8 cellular contexts compared by ENCODE assay signal in the genomic region with DNA sequence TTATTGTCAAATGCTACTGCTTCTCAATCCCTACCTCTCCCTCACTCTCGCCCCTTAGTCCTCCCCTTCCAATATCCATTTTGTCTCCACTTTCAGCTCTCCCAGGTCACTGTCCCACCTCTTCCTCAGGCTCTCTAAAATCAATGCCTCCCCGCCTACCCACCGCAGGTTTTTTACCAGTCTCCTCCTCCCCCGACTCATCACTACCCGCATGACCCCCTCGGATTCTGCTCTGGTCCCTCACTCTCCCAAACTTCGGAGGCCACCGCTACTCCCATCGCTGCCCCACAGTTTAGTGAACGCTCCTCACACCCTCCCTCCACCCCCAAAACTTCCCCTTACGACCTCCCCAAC. TPM values are rescaled to one million over a fixed set of nuclear protein-coding genes. Genes with fewer than 3 reads are reported as not detected.
DNase-seq lines count a peak whose midpoint lies in the region; ATAC-seq and TF ChIP-seq lines count a peak whose summit lies in the region.

No MANE protein-coding gene starts in this region.

- no peak for TF ChIP-seq CTCF in DOHH2 (IDR thresholded peaks at IDR 0.05; ENCODE audit: low read depth, low read length, poor library complexity, severe bottlenecking)
- TF ChIP-seq CTCF in endothelial cell (IDR thresholded peaks at IDR 0.05; ENCODE audit: unreplicated experiment) = no peak

- peak overlapping the region; percentile 96 for H3K4me2 ChIP-seq in DOHH2 (ENCODE audit: low read length)

- H3K4me3 Mint-ChIP-seq in endothelial cell (ENCODE audit: unreplicated experiment) = peak overlapping the region; percentile 95

- H3K9me3 Mint-ChIP-seq in endothelial cell (ENCODE audit: unreplicated experiment) = no peaks in the 10 kb centered on the region

- H4K20me1 ChIP-seq in DOHH2 (ENCODE audit: control insufficient read depth, insufficient read depth, low read depth, low read length) = no peaks in the 10 kb centered on the region

- H3K27me3 ChIP-seq in DOHH2 (ENCODE audit: control insufficient read depth, low read length) (no peaks in the 10 kb centered on the region), muscle layer of duodenum (ENCODE audit: low read depth, low read length) (no peaks in the 10 kb centered on the region)

- peaks cover 7% of the 10 kb centered on the region for H3K27me3 Mint-ChIP-seq in endothelial cell (ENCODE audit: unreplicated experiment)

- H3K4me3 ChIP-seq in DOHH2 (ENCODE audit: low read length) = peak overlapping the region; percentile 83
- H3K4me3 ChIP-seq in muscle layer of duodenum (ENCODE audit: low read depth in 1 of 2, low read length in 2 of 2) = peak overlapping the region; percentile 92 to 99

- H3F3A ChIP-seq in DOHH2 (ENCODE audit: control insufficient read depth, insufficient read depth) = peaks cover 24% of the 10 kb centered on the region

- H3K27ac Mint-ChIP-seq in endothelial cell (ENCODE audit: unreplicated experiment) = peak overlapping the region; percentile 55

- no peaks in the 10 kb centered on the region for H3K9me3 ChIP-seq in DOHH2 (ENCODE audit: control insufficient read depth, insufficient read depth, low read length)
- no peaks in the 10 kb centered on the region for H3K9me3 ChIP-seq in muscle layer of duodenum (ENCODE audit: control insufficient read depth in 1 of 2, low read length in 2 of 2)

- H3K4me1 ChIP-seq in DOHH2 (ENCODE audit: control insufficient read depth, low read length) = peaks cover 50% of the 10 kb centered on the region
- H3K4me1 ChIP-seq in muscle layer of duodenum (ENCODE audit: control insufficient read depth in 1 of 2, insufficient read depth in 2 of 2, low read length in 2 of 2) = peaks cover 0 to 5% of the 10 kb centered on the region in 2 donors

- DNase-seq in T-helper 22 cell (ENCODE audit: low read depth) (peak; percentile 18), endothelial cell (ENCODE audit: low spot score) (peak; percentile 23), amniotic stem cell (lab: John Stamatoyannopoulos, UW) (no peak)

- peaks cover 41% of the 10 kb centered on the region for H3K4me1 Mint-ChIP-seq in endothelial cell (ENCODE audit: unreplicated experiment)

- H3K36me3 ChIP-seq in DOHH2 (ENCODE audit: control insufficient read depth, low read length) = peaks cover 25% of the 10 kb centered on the region
- no peaks in the 10 kb centered on the region for H3K36me3 ChIP-seq in muscle layer of duodenum (ENCODE audit: control insufficient read depth in 1 of 2, insufficient read depth in 2 of 2, low read length in 2 of 2)

- ATAC-seq in HG02623 (IDR thresholded peaks at IDR 0.05; ENCODE audit: unreplicated experiment) = peak; percentile 12
- ATAC-seq in HG03460 (IDR thresholded peaks at IDR 0.05; ENCODE audit: unreplicated experiment) = no peak
- ATAC-seq in GM19463 (IDR thresholded peaks at IDR 0.05; ENCODE audit: unreplicated experiment) = no peak

- peaks cover 3% of the 10 kb centered on the region for H3K36me3 Mint-ChIP-seq in endothelial cell (ENCODE audit: low read depth, unreplicated experiment)

- H3K27ac ChIP-seq in DOHH2 (ENCODE audit: low read depth, low read length) (peak overlapping the region; percentile 83), muscle layer of duodenum (ENCODE audit: low read length) (peak overlapping the region; percentile 86)

- H3K9me2 ChIP-seq in DOHH2 (replicated peaks; ENCODE audit: control insufficient read depth, low read length) = no peaks in the 10 kb centered on the region

- peaks cover 54% of the 10 kb centered on the region for H3K79me2 ChIP-seq in DOHH2 (ENCODE audit: control insufficient read depth, low read length)

RNA-seq across cellular contexts. Expression of gene CRLF3, which starts 0.5 kb away (rescaled TPM):
- total RNA-seq in endothelial cell (ENCODE audit: unreplicated experiment) = 23.8 TPM

RNA-seq across cellular contexts. Expression of gene ATAD5, which starts 7.8 kb away (rescaled TPM):
- total RNA-seq in endothelial cell (ENCODE audit: unreplicated experiment) = 6.3 TPM
